Comparison of ENCODE assay signal across 1 cellular context in the genomic region with DNA sequence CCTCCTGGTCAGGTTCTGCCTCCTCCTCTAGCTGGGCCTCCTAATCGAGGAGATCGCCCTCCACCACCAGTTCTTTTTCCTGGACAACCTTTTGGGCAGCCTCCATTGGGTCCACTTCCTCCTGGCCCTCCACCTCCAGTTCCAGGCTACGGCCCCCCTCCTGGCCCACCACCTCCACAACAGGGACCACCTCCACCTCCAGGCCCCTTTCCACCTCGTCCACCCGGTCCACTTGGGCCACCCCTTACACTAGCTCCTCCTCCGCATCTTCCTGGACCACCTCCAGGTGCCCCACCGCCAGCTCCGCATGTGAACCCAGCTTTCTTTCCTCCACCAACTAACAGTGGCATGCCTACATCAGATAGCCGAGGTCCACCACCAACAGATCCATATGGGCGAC.
TF ChIP-seq lines count a peak whose summit lies in the region.

No MANE protein-coding gene starts in this region.

TF ChIP-seq in WTC11, 78 proteins besides CTCF, POLR2A, EP300 and RAD21 (continued from another document):
- TF ChIP-seq, protein P1, sequence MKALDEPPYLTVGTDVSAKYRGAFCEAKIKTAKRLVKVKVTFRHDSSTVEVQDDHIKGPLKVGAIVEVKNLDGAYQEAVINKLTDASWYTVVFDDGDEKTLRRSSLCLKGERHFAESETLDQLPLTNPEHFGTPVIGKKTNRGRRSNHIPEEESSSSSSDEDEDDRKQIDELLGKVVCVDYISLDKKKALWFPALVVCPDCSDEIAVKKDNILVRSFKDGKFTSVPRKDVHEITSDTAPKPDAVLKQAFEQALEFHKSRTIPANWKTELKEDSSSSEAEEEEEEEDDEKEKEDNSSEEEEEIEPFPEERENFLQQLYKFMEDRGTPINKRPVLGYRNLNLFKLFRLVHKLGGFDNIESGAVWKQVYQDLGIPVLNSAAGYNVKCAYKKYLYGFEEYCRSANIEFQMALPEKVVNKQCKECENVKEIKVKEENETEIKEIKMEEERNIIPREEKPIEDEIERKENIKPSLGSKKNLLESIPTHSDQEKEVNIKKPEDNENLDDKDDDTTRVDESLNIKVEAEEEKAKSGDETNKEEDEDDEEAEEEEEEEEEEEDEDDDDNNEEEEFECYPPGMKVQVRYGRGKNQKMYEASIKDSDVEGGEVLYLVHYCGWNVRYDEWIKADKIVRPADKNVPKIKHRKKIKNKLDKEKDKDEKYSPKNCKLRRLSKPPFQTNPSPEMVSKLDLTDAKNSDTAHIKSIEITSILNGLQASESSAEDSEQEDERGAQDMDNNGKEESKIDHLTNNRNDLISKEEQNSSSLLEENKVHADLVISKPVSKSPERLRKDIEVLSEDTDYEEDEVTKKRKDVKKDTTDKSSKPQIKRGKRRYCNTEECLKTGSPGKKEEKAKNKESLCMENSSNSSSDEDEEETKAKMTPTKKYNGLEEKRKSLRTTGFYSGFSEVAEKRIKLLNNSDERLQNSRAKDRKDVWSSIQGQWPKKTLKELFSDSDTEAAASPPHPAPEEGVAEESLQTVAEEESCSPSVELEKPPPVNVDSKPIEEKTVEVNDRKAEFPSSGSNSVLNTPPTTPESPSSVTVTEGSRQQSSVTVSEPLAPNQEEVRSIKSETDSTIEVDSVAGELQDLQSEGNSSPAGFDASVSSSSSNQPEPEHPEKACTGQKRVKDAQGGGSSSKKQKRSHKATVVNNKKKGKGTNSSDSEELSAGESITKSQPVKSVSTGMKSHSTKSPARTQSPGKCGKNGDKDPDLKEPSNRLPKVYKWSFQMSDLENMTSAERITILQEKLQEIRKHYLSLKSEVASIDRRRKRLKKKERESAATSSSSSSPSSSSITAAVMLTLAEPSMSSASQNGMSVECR (CRISPR knock-in tag; IDR thresholded peaks at IDR 0.05; ENCODE audit: borderline replicate concordance) = no peak
- TF ChIP-seq FOXJ3 (CRISPR knock-in tag; IDR thresholded peaks at IDR 0.05; ENCODE audit: borderline replicate concordance) (no peak), IRF2 (CRISPR knock-in tag; IDR thresholded peaks at IDR 0.05; ENCODE audit: borderline replicate concordance, low read depth) (no peak)
